18 cellular contexts compared by ENCODE assay signal in genomic region chr7:1236831-1237701, GRCh38. TPM values are rescaled to one million over a fixed set of nuclear protein-coding genes. Genes with fewer than 3 reads are reported as not detected.
A peak's percentile ranks its signal among the peaks of the same experiment; 100 is the strongest.
DNase-seq lines count a peak whose midpoint lies in the region; ATAC-seq, FAIRE-seq and TF ChIP-seq lines count a peak whose summit lies in the region.
"Had no signal": no experiment of that assay in that cellular context is flagged by ENCODE, and none has a peak within 500 bp of the region (broad histone marks: within the 10 kb centered on the region; RNA-seq: fewer than 3 reads in every experiment).

No MANE protein-coding gene starts in this region.

- no peaks in the 10 kb centered on the region for H3K9me3 Mint-ChIP-seq in activated T-cell treated with anti-CD3 and anti-CD28 coated beads, Interleukin-2, amount 50 U/mL, for 4 hours
- peaks cover 28% of the 10 kb centered on the region for H3K9me3 Mint-ChIP-seq in astrocyte (ENCODE audit: unreplicated experiment)
- H3K9me3 Mint-ChIP-seq: activated T-helper 17 cell treated with anti-CD3 and anti-CD28 coated beads, Interleukin-2, amount 50 U/mL, for 72 hours had no signal

- TF ChIP-seq RAD21 in neural cell (conservative IDR thresholded peaks at IDR 0.05): no peak

- H3K27me3 ChIP-seq in astrocyte (ENCODE audit: insufficient read depth, low read length) (peaks cover 66% of the 10 kb centered on the region), neural cell (ENCODE audit: insufficient read depth, low read depth, low read length) (peaks cover 86% of the 10 kb centered on the region)

- no peaks in the 10 kb centered on the region for H3K79me2 ChIP-seq in astrocyte (ENCODE audit: insufficient read depth, low read length)
- H3K79me2 ChIP-seq in neural cell (replicated peaks; ENCODE audit: insufficient read depth, low read length): no peaks in the 10 kb centered on the region

- no peak for DNase-seq in activated T-cell treated with anti-CD3 and anti-CD28 coated beads, Interleukin-2, amount 50 U/mL, for 4 hours
- no peak for DNase-seq in activated T-cell treated with anti-CD3 and anti-CD28 coated beads, Interleukin-2, amount 50 U/mL, for 48 hours
- DNase-seq in D341Med (ENCODE audit: low spot score): peak; percentile 75
- no peak for DNase-seq in astrocyte (ENCODE audit: low read depth)
- DNase-seq in stimulated activated CD4-positive, alpha-beta T cell treated with anti-CD3 and anti-CD28 coated beads, Interleukin-4, amount 100 ng/mL, for 4 hours: no peak
- DNase-seq: brain microvascular endothelial cell, NCI-H774 had no signal

- no peak for TF ChIP-seq EP300 in neural cell (conservative IDR thresholded peaks at IDR 0.05; ENCODE audit: poor library complexity, severe bottlenecking)

- no peaks in the 10 kb centered on the region for H3F3A ChIP-seq in neural cell (ENCODE audit: insufficient read depth, low read length, poor library complexity, severe bottlenecking)

- no peaks in the 10 kb centered on the region for H3K36me3 Mint-ChIP-seq in activated T-cell treated with anti-CD3 and anti-CD28 coated beads, Interleukin-2, amount 50 U/mL, for 4 hours (ENCODE audit: insufficient read depth)
- H3K36me3 Mint-ChIP-seq in astrocyte (ENCODE audit: low read depth, unreplicated experiment): peaks cover 7% of the 10 kb centered on the region

- no peaks in the 10 kb centered on the region for H3K9me2 ChIP-seq in neural cell (ENCODE audit: insufficient read depth, low read length)

- H3K9me3 ChIP-seq in astrocyte (ENCODE audit: insufficient read depth, low read depth, low read length) (peaks cover 11% of the 10 kb centered on the region), neural cell (ENCODE audit: low read length) (no peaks in the 10 kb centered on the region)
- H3K9me3 ChIP-seq: vagina had no signal

- no peak overlapping the region for H3K4me3 ChIP-seq in astrocyte (ENCODE audit: insufficient read depth, low read depth, low read length)
- peak overlapping the region; percentile 7 for H3K4me3 ChIP-seq in neural cell (ENCODE audit: low read length)
- H3K4me3 ChIP-seq: vagina had no signal

- no peak for FAIRE-seq in astrocyte (lab: Jason Lieb, UNC)

- no peak overlapping the region for H3K4me2 ChIP-seq in astrocyte (ENCODE audit: low read length)
- H3K4me2 ChIP-seq in neural cell (ENCODE audit: low read length): no peak overlapping the region

- H4K20me1 ChIP-seq in astrocyte (ENCODE audit: insufficient read depth, low read length) (peaks cover 18% of the 10 kb centered on the region), neural cell (ENCODE audit: insufficient read depth) (no peaks in the 10 kb centered on the region)

- H3K9ac ChIP-seq in astrocyte (ENCODE audit: low read length) (no peak overlapping the region), neural cell (ENCODE audit: low read length) (no peak overlapping the region)

- no peak for ATAC-seq in activated T-cell treated with anti-CD3 and anti-CD28 coated beads, Interleukin-2, amount 50 U/mL, for 4 hours
- ATAC-seq in GM18498 (IDR thresholded peaks at IDR 0.05; ENCODE audit: unreplicated experiment) (no peak), HG02623 (IDR thresholded peaks at IDR 0.05; ENCODE audit: unreplicated experiment) (no peak)
- ATAC-seq: activated T-helper 17 cell treated with anti-CD3 and anti-CD28 coated beads, Interleukin-2, amount 50 U/mL, for 72 hours; HCT116 had no signal

- H2AFZ ChIP-seq in astrocyte (ENCODE audit: low read depth, low read length) (no peak overlapping the region), neural cell (ENCODE audit: low read depth, low read length) (no peak overlapping the region)

- peaks cover 20% of the 10 kb centered on the region for H3K4me1 Mint-ChIP-seq in activated T-cell treated with anti-CD3 and anti-CD28 coated beads, Interleukin-2, amount 50 U/mL, for 4 hours (ENCODE audit: low read depth)
- no peaks in the 10 kb centered on the region for H3K4me1 Mint-ChIP-seq in astrocyte (ENCODE audit: low read depth, unreplicated experiment)

- no peak for TF ChIP-seq CTCF in astrocyte (IDR thresholded peaks at IDR 0.05; ENCODE audit: insufficient read depth, low read depth, low read length)
- TF ChIP-seq CTCF in neural cell (IDR thresholded peaks at IDR 0.05; ENCODE audit: poor library complexity, severe bottlenecking): peak; percentile 9

- peaks cover 60% of the 10 kb centered on the region for H3K27me3 Mint-ChIP-seq in activated T-cell treated with anti-CD3 and anti-CD28 coated beads, Interleukin-2, amount 50 U/mL, for 4 hours (ENCODE audit: low read depth)
- peaks cover 46% of the 10 kb centered on the region for H3K27me3 Mint-ChIP-seq in astrocyte (ENCODE audit: low read depth, unreplicated experiment)

- H3K27ac ChIP-seq in astrocyte (ENCODE audit: low read depth, low read length): no peak overlapping the region
- H3K27ac ChIP-seq in neural cell (ENCODE audit: low read length): no peak overlapping the region
- H3K27ac ChIP-seq: brain microvascular endothelial cell, vagina had no signal

- peak overlapping the region; percentile 48 for H3K4me3 Mint-ChIP-seq in activated T-cell treated with anti-CD3 and anti-CD28 coated beads, Interleukin-2, amount 50 U/mL, for 4 hours
- H3K4me3 Mint-ChIP-seq in astrocyte (ENCODE audit: unreplicated experiment): no peak overlapping the region
- H3K4me3 Mint-ChIP-seq: activated T-helper 17 cell treated with anti-CD3 and anti-CD28 coated beads, Interleukin-2, amount 50 U/mL, for 72 hours had no signal

- peak overlapping the region; percentile 93 for H3K27ac Mint-ChIP-seq in astrocyte (ENCODE audit: unreplicated experiment)
- H3K27ac Mint-ChIP-seq: activated T-helper 17 cell treated with anti-CD3 and anti-CD28 coated beads, Interleukin-2, amount 50 U/mL, for 72 hours; progenitor cell of endocrine pancreas had no signal

- no peaks in the 10 kb centered on the region for H3K4me1 ChIP-seq in astrocyte (ENCODE audit: insufficient read depth, low read length)
- H3K4me1 ChIP-seq: vagina had no signal

- H3K36me3 ChIP-seq in astrocyte (ENCODE audit: insufficient read depth, low read length): no peaks in the 10 kb centered on the region
- H3K36me3 ChIP-seq in neural cell (ENCODE audit: insufficient read depth, low read length): no peaks in the 10 kb centered on the region
- H3K36me3 ChIP-seq: brain microvascular endothelial cell, vagina had no signal

TF ChIP-seq in neural cell, 6 proteins besides CTCF, POLR2A, EP300 and RAD21:
- peak; percentile 73 for TF ChIP-seq EZH2 (IDR thresholded peaks at IDR 0.05; ENCODE audit: borderline replicate concordance, insufficient read depth, low read length, poor library complexity, severe bottlenecking)
- no peak for TF ChIP-seq POLR2AphosphoS5 (IDR thresholded peaks at IDR 0.05)

RNA-seq across cellular contexts. Expression of gene UNCX, which starts 4.4 kb away (rescaled TPM):
- total RNA-seq in activated T-cell treated with anti-CD3 and anti-CD28 coated beads, Interleukin-2, amount 50 U/mL, for 4 hours: not detected
- not detected in 2 replicates for total RNA-seq in astrocyte
- 1.6 TPM in 2 replicates for polyA plus RNA-seq in neural cell
- polyA minus RNA-seq in neural cell: 0.93 and 1.5 TPM in 2 replicates
- total RNA-seq: activated T-helper 17 cell treated with anti-CD3 and anti-CD28 coated beads, Interleukin-2, amount 50 U/mL, for 72 hours; fibroblast of lung; mononuclear cell; progenitor cell of endocrine pancreas; RPMI7951; T-helper 2 cell treated with Interferon-gamma antibody and Interleukin-4, amounts not matched to agents 100 ng/mL and 5 ng/mL, for 36 hours; vagina had no signal
- polyA plus RNA-seq: fibroblast of lung had no signal
